ENCODE assay signal across 9 cellular contexts in genomic region chr17:16418684-16419066, GRCh38. TPM values are rescaled to one million over a fixed set of nuclear protein-coding genes. Genes with fewer than 3 reads are reported as not detected.
DNase-seq lines count a peak whose midpoint lies in the region; ATAC-seq, FAIRE-seq and TF ChIP-seq lines count a peak whose summit lies in the region.
"Had no signal": no experiment of that assay in that cellular context is flagged by ENCODE, and none has a peak within 500 bp of the region (broad histone marks: within the 10 kb centered on the region; RNA-seq: fewer than 3 reads in every experiment).

No MANE protein-coding gene starts in this region.

- TF ChIP-seq CTCF in astrocyte (IDR thresholded peaks at IDR 0.05; ENCODE audit: insufficient read depth, low read depth, low read length) (no peak), neural progenitor cell (IDR thresholded peaks at IDR 0.05) (no peak)

- H3K79me2 ChIP-seq in astrocyte (ENCODE audit: insufficient read depth, low read length) (peaks cover 19% of the 10 kb centered on the region), neural progenitor cell (ENCODE audit: low read depth) (no peaks in the 10 kb centered on the region)

- H3K4me1 Mint-ChIP-seq in astrocyte (ENCODE audit: low read depth, unreplicated experiment), result peaks cover 31% of the 10 kb centered on the region
- H3K4me1 Mint-ChIP-seq in neural progenitor cell, result peaks cover 27% of the 10 kb centered on the region

- H3K4me2 ChIP-seq in BLaER1 treated with 17β-estradiol and CSF1 and Interleukin-3, amounts not matched to agents 10 nM and 100 nM, result peak overlapping the region; percentile 91 to 99 (median 98)
- H3K4me2 ChIP-seq in astrocyte (ENCODE audit: low read length) (peak overlapping the region; percentile 86), neural progenitor cell (no peak overlapping the region)

- H3K4me1 ChIP-seq in BLaER1 treated with 17β-estradiol and CSF1 and Interleukin-3, amounts not matched to agents 10 nM and 100 nM, result peaks cover 53 to 65% (median 62%) of the 10 kb centered on the region in 10 experiments
- H3K4me1 ChIP-seq in astrocyte (ENCODE audit: insufficient read depth, low read length), result peaks cover 47% of the 10 kb centered on the region
- H3K4me1 ChIP-seq in neural progenitor cell, result peaks cover 5% of the 10 kb centered on the region

- peak overlapping the region; percentile 95 for H3K27ac Mint-ChIP-seq in astrocyte (ENCODE audit: unreplicated experiment)
- peak overlapping the region; percentile 68 for H3K27ac Mint-ChIP-seq in neural progenitor cell

- peak overlapping the region in 10 of 11 experiments; percentile 1 to 67 (median 42); a peak in 16 of 22 replicates for H3K9ac ChIP-seq in BLaER1 treated with 17β-estradiol and CSF1 and Interleukin-3, amounts not matched to agents 10 nM and 100 nM
- H3K9ac ChIP-seq in astrocyte (ENCODE audit: low read length), result peak overlapping the region; percentile 78
- no peak overlapping the region for H3K9ac ChIP-seq in neural progenitor cell

- DNase-seq in HTR-8/SVneo (ENCODE audit: insufficient read length, low spot score) (no peak), astrocyte (ENCODE audit: low read depth) (no peak), neural progenitor cell (ENCODE audit: low spot score) (no peak), hypothalamus (lab: John Stamatoyannopoulos, UW) (no peak), NCI-H2171 (lab: John Stamatoyannopoulos, UW) (no peak), NCI-H82 treated with DMSO at 0.1 percent for 48 hours (lab: John Stamatoyannopoulos, UW; ENCODE audit: unreplicated experiment) (no peak)

- peaks cover 0 to 3% (median 0%) of the 10 kb centered on the region in 11 experiments; a peak in 1 of 22 replicates for H3K27me3 ChIP-seq in BLaER1 treated with 17β-estradiol and CSF1 and Interleukin-3, amounts not matched to agents 10 nM and 100 nM
- H3K27me3 ChIP-seq in astrocyte (ENCODE audit: insufficient read depth, low read length) (no peaks in the 10 kb centered on the region), neural progenitor cell (no peaks in the 10 kb centered on the region)

- H3K36me3 Mint-ChIP-seq in astrocyte (ENCODE audit: low read depth, unreplicated experiment) (no peaks in the 10 kb centered on the region), neural progenitor cell (no peaks in the 10 kb centered on the region)

- H3K27ac ChIP-seq in BLaER1 treated with 17β-estradiol and CSF1 and Interleukin-3, amounts not matched to agents 10 nM and 100 nM, result peak overlapping the region; percentile 60 to 96 (median 90)
- H3K27ac ChIP-seq in astrocyte (ENCODE audit: low read depth, low read length), result peak overlapping the region; percentile 92
- H3K27ac ChIP-seq in neural progenitor cell, result no peak overlapping the region
- H3K27ac ChIP-seq: HL-60 had no signal

- H3K27me3 Mint-ChIP-seq in astrocyte (ENCODE audit: low read depth, unreplicated experiment) (no peaks in the 10 kb centered on the region), neural progenitor cell (ENCODE audit: insufficient read depth, low read depth) (peaks cover 6% of the 10 kb centered on the region)

- no peak for ATAC-seq in HG03460 (IDR thresholded peaks at IDR 0.05; ENCODE audit: unreplicated experiment)

- H3K9me3 Mint-ChIP-seq in astrocyte (ENCODE audit: unreplicated experiment) (no peaks in the 10 kb centered on the region), neural progenitor cell (no peaks in the 10 kb centered on the region)

- peaks cover 9 to 61% (median 29%) of the 10 kb centered on the region in 11 experiments; a peak in 19 of 22 replicates for H3K36me3 ChIP-seq in BLaER1 treated with 17β-estradiol and CSF1 and Interleukin-3, amounts not matched to agents 10 nM and 100 nM
- H3K36me3 ChIP-seq in astrocyte (ENCODE audit: insufficient read depth, low read length), result no peaks in the 10 kb centered on the region
- no peaks in the 10 kb centered on the region for H3K36me3 ChIP-seq in neural progenitor cell

- FAIRE-seq in HTR-8/SVneo (lab: Jason Lieb, UNC) (peak; percentile 42), astrocyte (lab: Jason Lieb, UNC) (no peak)

- H4K20me1 ChIP-seq in BLaER1 treated with 17β-estradiol and CSF1 and Interleukin-3, amounts not matched to agents 10 nM and 100 nM, result peaks cover 3 to 70% (median 33%) of the 10 kb centered on the region in 11 experiments; a peak in 18 of 22 replicates
- H4K20me1 ChIP-seq in astrocyte (ENCODE audit: insufficient read depth, low read length), result peaks cover 7% of the 10 kb centered on the region
- no peaks in the 10 kb centered on the region for H4K20me1 ChIP-seq in neural progenitor cell (ENCODE audit: low read depth)

- peak overlapping the region in 5 of 10 experiments; percentile 20 to 91 (median 84); a peak in 10 of 20 replicates for H3K4me3 ChIP-seq in BLaER1 treated with 17β-estradiol and CSF1 and Interleukin-3, amounts not matched to agents 10 nM and 100 nM
- peak overlapping the region; percentile 4 for H3K4me3 ChIP-seq in astrocyte (ENCODE audit: insufficient read depth, low read depth, low read length)
- H3K4me3 ChIP-seq in neural progenitor cell, result no peak overlapping the region

- H3K4me3 Mint-ChIP-seq in astrocyte (ENCODE audit: unreplicated experiment) (no peak overlapping the region), neural progenitor cell (no peak overlapping the region)

- H2AFZ ChIP-seq in astrocyte (ENCODE audit: low read depth, low read length) (peak overlapping the region; percentile 3), neural progenitor cell (replicated peaks) (no peak overlapping the region)

- H3F3A ChIP-seq in neural progenitor cell (ENCODE audit: low read depth), result no peaks in the 10 kb centered on the region

- H3K9me3 ChIP-seq in BLaER1 treated with 17β-estradiol and CSF1 and Interleukin-3, amounts not matched to agents 10 nM and 100 nM (replicated peaks in 1 of 11), result no peaks in the 10 kb centered on the region
- H3K9me3 ChIP-seq in astrocyte (ENCODE audit: insufficient read depth, low read depth, low read length), result no peaks in the 10 kb centered on the region
- H3K9me3 ChIP-seq in neural progenitor cell (ENCODE audit: low read depth), result no peaks in the 10 kb centered on the region

RNA-seq across cellular contexts. Expression of gene TRPV2, which starts 3.3 kb away (rescaled TPM):
- total RNA-seq in astrocyte (0.50 and 0.86 TPM in 2 replicates), neural progenitor cell (ENCODE audit: low replicate concordance) (0.49 and 0.53 TPM in 2 replicates)

RNA-seq across cellular contexts. Expression of gene UBB, which starts 37.8 kb away (rescaled TPM):
- 1,755 and 1,783 TPM in 2 replicates for total RNA-seq in astrocyte
- total RNA-seq in neural progenitor cell (ENCODE audit: low replicate concordance), result 1,249 and 1,476 TPM in 2 replicates
